ENCODE assay signal across 8 cellular contexts in genomic region chr4:86935499-86935832, GRCh38. TPM values are rescaled to one million over a fixed set of nuclear protein-coding genes. Genes with fewer than 3 reads are reported as not detected.
DNase-seq lines count a peak whose midpoint lies in the region; ATAC-seq and TF ChIP-seq lines count a peak whose summit lies in the region.

No MANE protein-coding gene starts in this region.

- H3K9me3 ChIP-seq in PC-9 (ENCODE audit: insufficient read depth, low read depth) (no peaks in the 10 kb centered on the region), lower lobe of right lung (no peaks in the 10 kb centered on the region), subcutaneous abdominal adipose tissue (ENCODE audit: control insufficient read depth in 5 of 5, low read length in 5 of 5) (no peaks in the 10 kb centered on the region)

- DNase-seq in PC-9, result no peak
- no peak for DNase-seq in chondrocyte (ENCODE audit: low spot score)
- no peak for DNase-seq in lower lobe of right lung
- no peak for DNase-seq in GM10266 (ENCODE audit: extremely low spot score)
- DNase-seq in GDM1 (lab: John Stamatoyannopoulos, UW), result no peak
- DNase-seq in dedifferentiated amniotic fluid mesenchymal stem cell (ENCODE audit: extremely low spot score), result no peak

- POLR2A ChIA-PET in PC-9 (lab: Charles Lee; ENCODE audit: unreplicated experiment), result interaction anchor here (0.6 to 1.2 kb wide), 3 partner anchors 21 to 1391 kb away, joined by 3 to 7 read pairs (median 3); no protein-coding TSS in a partner anchor

- peak overlapping the region; percentile 89 for H3K4me2 ChIP-seq in PC-9

- no peaks in the 10 kb centered on the region for H3K27me3 Mint-ChIP-seq in chondrocyte (ENCODE audit: low read depth)

- H3K27me3 ChIP-seq in PC-9 (ENCODE audit: insufficient read depth, low read depth) (no peaks in the 10 kb centered on the region), lower lobe of right lung (ENCODE audit: low read depth) (no peaks in the 10 kb centered on the region), subcutaneous abdominal adipose tissue (ENCODE audit: control insufficient read depth in 5 of 5, insufficient read depth in 4 of 5, low read length in 5 of 5) (no peaks in the 10 kb centered on the region)

- TSS peak; percentile 39 for BruUV-seq in PC-9 (replicated peaks; lab: Mats Ljungman, UMichigan)

- intact Hi-C loops in PC-9 (cut with micrococcal nuclease; ENCODE audit: unreplicated experiment), result loop anchor here (5.0 kb wide), 2 partner anchors 37 to 287 kb away; partner anchors contain the start of gene KLHL8
- intact Hi-C loops in lower lobe of right lung (cut with DNase I), result no loop called here

- no peaks in the 10 kb centered on the region for H3K36me3 ChIP-seq in PC-9 (ENCODE audit: low read depth)
- H3K36me3 ChIP-seq in lower lobe of right lung, result peaks cover 3% of the 10 kb centered on the region
- peaks cover 0 to 5% (median 3%) of the 10 kb centered on the region in 5 donors for H3K36me3 ChIP-seq in subcutaneous abdominal adipose tissue (ENCODE audit: control insufficient read depth in 5 of 5, insufficient read depth in 5 of 5, low read length in 5 of 5)

- CTCF ChIA-PET in PC-9 (lab: Charles Lee), result interaction anchor here (0.6 to 1.3 kb wide), 3 partner anchors 13 to 154 kb away, joined by 4 to 9 read pairs (median 4); no protein-coding TSS in a partner anchor

- peaks cover 40% of the 10 kb centered on the region for H3K79me2 ChIP-seq in PC-9 (ENCODE audit: low read depth)

- ATAC-seq in GM21786 (IDR thresholded peaks at IDR 0.05; ENCODE audit: unreplicated experiment) (peak; percentile 0), lower lobe of right lung (peak in 1 of 2 donors; percentile 4)

- H2AFZ ChIP-seq in PC-9, result peak overlapping the region; percentile 81

- H3K27ac Mint-ChIP-seq in chondrocyte (ENCODE audit: unreplicated experiment), result peak overlapping the region; percentile 88

- no peaks in the 10 kb centered on the region for H3K9me2 ChIP-seq in PC-9 (ENCODE audit: insufficient read depth)

- peaks cover 43% of the 10 kb centered on the region for H3K4me1 Mint-ChIP-seq in chondrocyte (ENCODE audit: low read depth)

- peaks cover 1% of the 10 kb centered on the region for H3K36me3 Mint-ChIP-seq in chondrocyte (ENCODE audit: low read depth)

- H4K20me1 ChIP-seq in PC-9 (ENCODE audit: insufficient read depth), result no peaks in the 10 kb centered on the region; the same call in 1 of the 2 replicates

- H3K4me3 ChIP-seq in PC-9 (peak overlapping the region; percentile 75), lower lobe of right lung (peak overlapping the region; percentile 90), subcutaneous abdominal adipose tissue (ENCODE audit: low read depth in 1 of 5, low read length in 5 of 5) (peak overlapping the region; percentile 82 to 94 (median 90))

- TF ChIP-seq CTCF in PC-9 (conservative IDR thresholded peaks at IDR 0.05) (no peak), chondrocyte (IDR thresholded peaks at IDR 0.05) (no peak), lower lobe of right lung (IDR thresholded peaks at IDR 0.05) (no peak), GM10266 (IDR thresholded peaks at IDR 0.05; ENCODE audit: control insufficient read depth, insufficient read depth, low read depth, missing control alignments) (no peak)

- peak overlapping the region; percentile 87 for H3K4me3 Mint-ChIP-seq in chondrocyte (ENCODE audit: unreplicated experiment)

- H3K9me3 Mint-ChIP-seq in chondrocyte (ENCODE audit: low read depth), result no peaks in the 10 kb centered on the region

- H3K4me1 ChIP-seq in PC-9 (replicated peaks; ENCODE audit: insufficient read depth), result peaks cover 37% of the 10 kb centered on the region
- H3K4me1 ChIP-seq in lower lobe of right lung, result peaks cover 55% of the 10 kb centered on the region
- H3K4me1 ChIP-seq in subcutaneous abdominal adipose tissue (ENCODE audit: control insufficient read depth in 5 of 5, insufficient read depth in 5 of 5, low read length in 5 of 5), result peaks cover 0 to 55% (median 38%) of the 10 kb centered on the region in 5 donors

- peak overlapping the region; percentile 82 to 95 (median 92) for H3K9ac ChIP-seq in subcutaneous abdominal adipose tissue (ENCODE audit: low read length in 5 of 5)

- peaks cover 28% of the 10 kb centered on the region for H3F3A ChIP-seq in PC-9 (ENCODE audit: insufficient read depth, low read depth)

- H3K27ac ChIP-seq in PC-9 (peak overlapping the region; percentile 83), lower lobe of right lung (peak overlapping the region; percentile 97), subcutaneous abdominal adipose tissue (ENCODE audit: low read depth, low read length) (peak overlapping the region; percentile 99)

RNA-seq across cellular contexts. Expression of gene AFF1, which starts 0.7 kb away (rescaled TPM):
- total RNA-seq in PC-9 (2021) (45.3 and 52.8 TPM in 2 replicates), chondrocyte (25.9 to 41.0 TPM (median 28.5 TPM) in 3 replicates), lower lobe of right lung (90.6 TPM)

RNA-seq across cellular contexts. Expression of gene C4orf36, which starts 43.2 kb away (rescaled TPM):
- total RNA-seq in PC-9 (2021) (2.0 TPM in 1 of 2 replicates, not detected in the other), chondrocyte (0.60 TPM in 1 of 3 replicates, not detected in the others), lower lobe of right lung (1.6 TPM)
